Comparison of ENCODE assay signal across 4 cellular contexts in the genomic region with DNA sequence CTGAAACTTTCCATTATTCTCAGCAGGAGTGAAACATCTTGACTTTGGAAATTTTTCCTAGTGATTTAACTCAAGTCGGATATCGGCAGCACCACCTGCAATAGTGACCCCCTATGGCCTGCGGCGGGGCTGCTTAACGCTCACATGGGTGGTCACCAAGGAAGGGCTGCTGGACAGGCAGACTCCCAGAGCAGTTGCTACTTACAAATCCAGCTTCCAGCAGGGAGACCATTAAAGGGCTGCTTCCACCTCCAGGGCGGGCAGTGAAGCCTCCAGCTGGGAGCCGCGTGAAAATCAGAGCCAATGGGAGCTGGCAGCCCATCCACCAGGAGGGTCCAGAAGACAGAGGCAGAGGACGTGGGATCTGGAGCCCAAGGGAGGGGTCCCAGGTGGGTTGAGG.
"Had no signal": no experiment of that assay in that cellular context is flagged by ENCODE, and none has a peak within 500 bp of the region (broad histone marks: within the 10 kb centered on the region; RNA-seq: fewer than 3 reads in every experiment).

No MANE protein-coding gene starts in this region.

- H3K4me3 ChIP-seq: GM23338 had no signal

- H3K27ac Mint-ChIP-seq: GM23338 had no signal

- DNase-seq: H9, HCEC 1CT, IMR-90 had no signal

- ATAC-seq: GM23338 had no signal

- H3K4me3 Mint-ChIP-seq: GM23338, H9 had no signal
